ENCODE assay signal across 2 cellular contexts in genomic region chr12:57129311-57130288, GRCh38.
TF ChIP-seq lines count a peak whose summit lies in the region.

No MANE protein-coding gene starts in this region.

TF ChIP-seq in GM23338, 12 proteins besides CTCF, POLR2A, EP300 and RAD21:
- TF ChIP-seq CREB1 (CRISPR knock-in tag; IDR thresholded peaks at IDR 0.05; ENCODE audit: low read depth): no peak
- TF ChIP-seq ZNF331 (CRISPR knock-in tag; IDR thresholded peaks at IDR 0.05; ENCODE audit: low read depth): no peak
- no peak for TF ChIP-seq EZH2 (IDR thresholded peaks at IDR 0.05; ENCODE audit: low read depth, unreplicated experiment)
- no peak for TF ChIP-seq STAT1 (IDR thresholded peaks at IDR 0.05; ENCODE audit: unreplicated experiment)
- TF ChIP-seq POLR2AphosphoS5 (IDR thresholded peaks at IDR 0.05; ENCODE audit: low read depth): no peak
- TF ChIP-seq, protein P1, sequence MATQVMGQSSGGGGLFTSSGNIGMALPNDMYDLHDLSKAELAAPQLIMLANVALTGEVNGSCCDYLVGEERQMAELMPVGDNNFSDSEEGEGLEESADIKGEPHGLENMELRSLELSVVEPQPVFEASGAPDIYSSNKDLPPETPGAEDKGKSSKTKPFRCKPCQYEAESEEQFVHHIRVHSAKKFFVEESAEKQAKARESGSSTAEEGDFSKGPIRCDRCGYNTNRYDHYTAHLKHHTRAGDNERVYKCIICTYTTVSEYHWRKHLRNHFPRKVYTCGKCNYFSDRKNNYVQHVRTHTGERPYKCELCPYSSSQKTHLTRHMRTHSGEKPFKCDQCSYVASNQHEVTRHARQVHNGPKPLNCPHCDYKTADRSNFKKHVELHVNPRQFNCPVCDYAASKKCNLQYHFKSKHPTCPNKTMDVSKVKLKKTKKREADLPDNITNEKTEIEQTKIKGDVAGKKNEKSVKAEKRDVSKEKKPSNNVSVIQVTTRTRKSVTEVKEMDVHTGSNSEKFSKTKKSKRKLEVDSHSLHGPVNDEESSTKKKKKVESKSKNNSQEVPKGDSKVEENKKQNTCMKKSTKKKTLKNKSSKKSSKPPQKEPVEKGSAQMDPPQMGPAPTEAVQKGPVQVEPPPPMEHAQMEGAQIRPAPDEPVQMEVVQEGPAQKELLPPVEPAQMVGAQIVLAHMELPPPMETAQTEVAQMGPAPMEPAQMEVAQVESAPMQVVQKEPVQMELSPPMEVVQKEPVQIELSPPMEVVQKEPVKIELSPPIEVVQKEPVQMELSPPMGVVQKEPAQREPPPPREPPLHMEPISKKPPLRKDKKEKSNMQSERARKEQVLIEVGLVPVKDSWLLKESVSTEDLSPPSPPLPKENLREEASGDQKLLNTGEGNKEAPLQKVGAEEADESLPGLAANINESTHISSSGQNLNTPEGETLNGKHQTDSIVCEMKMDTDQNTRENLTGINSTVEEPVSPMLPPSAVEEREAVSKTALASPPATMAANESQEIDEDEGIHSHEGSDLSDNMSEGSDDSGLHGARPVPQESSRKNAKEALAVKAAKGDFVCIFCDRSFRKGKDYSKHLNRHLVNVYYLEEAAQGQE (IDR thresholded peaks at IDR 0.05; ENCODE audit: unreplicated experiment): no peak
- no peak for TF ChIP-seq EZH2phosphoT487 (IDR thresholded peaks at IDR 0.05; ENCODE audit: unreplicated experiment)
- TF ChIP-seq ZNF114 (CRISPR knock-in tag; IDR thresholded peaks at IDR 0.05): no peak
- TF ChIP-seq JUNB (IDR thresholded peaks at IDR 0.05; ENCODE audit: unreplicated experiment): no peak
- TF ChIP-seq, protein P2, sequence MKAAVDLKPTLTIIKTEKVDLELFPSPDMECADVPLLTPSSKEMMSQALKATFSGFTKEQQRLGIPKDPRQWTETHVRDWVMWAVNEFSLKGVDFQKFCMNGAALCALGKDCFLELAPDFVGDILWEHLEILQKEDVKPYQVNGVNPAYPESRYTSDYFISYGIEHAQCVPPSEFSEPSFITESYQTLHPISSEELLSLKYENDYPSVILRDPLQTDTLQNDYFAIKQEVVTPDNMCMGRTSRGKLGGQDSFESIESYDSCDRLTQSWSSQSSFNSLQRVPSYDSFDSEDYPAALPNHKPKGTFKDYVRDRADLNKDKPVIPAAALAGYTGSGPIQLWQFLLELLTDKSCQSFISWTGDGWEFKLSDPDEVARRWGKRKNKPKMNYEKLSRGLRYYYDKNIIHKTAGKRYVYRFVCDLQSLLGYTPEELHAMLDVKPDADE (IDR thresholded peaks at IDR 0.05): no peak
TF ChIP-seq in GM23338: peak in this region for 0.

TF ChIP-seq in GM12878, 131 proteins besides CTCF, POLR2A, EP300 and RAD21:
- TF ChIP-seq NBN (IDR thresholded peaks at IDR 0.05) (no peak), SREBF1 (IDR thresholded peaks at IDR 0.05; ENCODE audit: low read length) (no peak), ESRRA (IDR thresholded peaks at IDR 0.05; ENCODE audit: low read length) (no peak), SPI1 (IDR thresholded peaks at IDR 0.05; ENCODE audit: borderline replicate concordance, insufficient read depth, low read depth, low read length) (peak; percentile 12; the same call in 1 of the 2 replicates), KLF5 (IDR thresholded peaks at IDR 0.05; ENCODE audit: partially characterized antibody) (no peak), LARP7 (IDR thresholded peaks at IDR 0.05) (no peak)
- TF ChIP-seq, protein P3, sequence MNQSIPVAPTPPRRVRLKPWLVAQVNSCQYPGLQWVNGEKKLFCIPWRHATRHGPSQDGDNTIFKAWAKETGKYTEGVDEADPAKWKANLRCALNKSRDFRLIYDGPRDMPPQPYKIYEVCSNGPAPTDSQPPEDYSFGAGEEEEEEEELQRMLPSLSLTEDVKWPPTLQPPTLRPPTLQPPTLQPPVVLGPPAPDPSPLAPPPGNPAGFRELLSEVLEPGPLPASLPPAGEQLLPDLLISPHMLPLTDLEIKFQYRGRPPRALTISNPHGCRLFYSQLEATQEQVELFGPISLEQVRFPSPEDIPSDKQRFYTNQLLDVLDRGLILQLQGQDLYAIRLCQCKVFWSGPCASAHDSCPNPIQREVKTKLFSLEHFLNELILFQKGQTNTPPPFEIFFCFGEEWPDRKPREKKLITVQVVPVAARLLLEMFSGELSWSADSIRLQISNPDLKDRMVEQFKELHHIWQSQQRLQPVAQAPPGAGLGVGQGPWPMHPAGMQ (IDR thresholded peaks at IDR 0.05; ENCODE audit: borderline replicate concordance): no peak
TF ChIP-seq in GM12878: peak in this region for 1.
